Comparison of ENCODE assay signal across 10 cellular contexts in the genomic region with DNA sequence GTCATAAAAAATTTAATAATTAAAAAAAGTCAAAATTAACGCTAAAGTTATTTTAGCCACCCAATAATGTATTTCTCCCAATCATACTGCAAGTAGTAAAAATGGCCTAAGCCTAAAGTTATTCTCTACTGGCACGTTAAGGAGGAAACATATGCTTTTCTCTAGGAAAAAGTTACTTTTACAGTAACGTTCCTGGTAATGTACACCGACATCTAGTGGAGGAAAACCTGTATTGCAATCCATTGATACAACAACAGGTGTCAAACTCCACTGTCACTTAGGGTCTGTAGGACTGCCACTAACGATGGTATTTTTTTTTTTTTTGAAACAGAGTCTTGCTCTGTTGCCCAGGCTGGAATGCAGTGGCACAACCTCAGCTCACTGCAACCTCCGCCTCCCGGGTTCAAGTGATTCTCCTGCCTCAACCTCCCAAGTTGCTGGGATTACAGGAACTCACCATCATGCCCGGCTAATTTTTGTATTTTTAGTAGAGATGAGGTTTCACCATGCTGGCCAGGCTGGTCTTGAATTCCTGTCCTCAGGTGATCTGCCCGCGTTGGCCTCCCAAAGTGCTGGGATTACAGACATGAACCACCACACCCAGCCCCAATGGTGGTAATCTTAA. TPM values are rescaled to one million over a fixed set of nuclear protein-coding genes. Genes with fewer than 3 reads are reported as not detected.
A peak's percentile ranks its signal among the peaks of the same experiment; 100 is the strongest.
DNase-seq lines count a peak whose midpoint lies in the region; TF ChIP-seq lines count a peak whose summit lies in the region.
"Not testable (repeated sequence)": the region's sequence is repeated elsewhere in the genome, so short reads cannot be mapped to it uniquely, and the experiment has no call there.
"Had no signal": no experiment of that assay in that cellular context is flagged by ENCODE, and none has a peak within 500 bp of the region (broad histone marks: within the 10 kb centered on the region; RNA-seq: fewer than 3 reads in every experiment).

No MANE protein-coding gene starts in this region.

- not testable (repeated sequence) for H3K27me3 Mint-ChIP-seq in endothelial cell (ENCODE audit: unreplicated experiment)

- not testable (repeated sequence) for H3K36me3 Mint-ChIP-seq in endothelial cell (ENCODE audit: low read depth, unreplicated experiment)

- H3K36me3 ChIP-seq in kidney epithelial cell (ENCODE audit: control insufficient read depth, insufficient read depth, low read length) = not testable (repeated sequence)

- DNase-seq in Ammon's horn (ENCODE audit: low spot score) (peak; percentile 33), Kasumi-1 (lab: John Stamatoyannopoulos, UW) (peak; percentile 72 to 74), NCI-H748 (lab: John Stamatoyannopoulos, UW; ENCODE audit: unreplicated experiment) (peak; percentile 31)
- DNase-seq in endothelial cell (ENCODE audit: low spot score); kidney epithelial cell (ENCODE audit: low read depth); retinal pigment epithelial cell (ENCODE audit: low read depth): not testable (repeated sequence)

- H3K27ac Mint-ChIP-seq in endothelial cell (ENCODE audit: unreplicated experiment) = not testable (repeated sequence)

- peak; percentile 71 for TF ChIP-seq CTCF in GM12801 (IDR thresholded peaks at IDR 0.05; ENCODE audit: extremely low read depth, insufficient read length)
- peak; percentile 96 for TF ChIP-seq CTCF in VCaP (conservative IDR thresholded peaks at IDR 0.05)
- peak; percentile 76 for TF ChIP-seq CTCF in endothelial cell (IDR thresholded peaks at IDR 0.05; ENCODE audit: unreplicated experiment)
- peak; percentile 73 for TF ChIP-seq CTCF in kidney epithelial cell (IDR thresholded peaks at IDR 0.05; ENCODE audit: insufficient read depth, low read length, poor library complexity, severe bottlenecking)
- peak; percentile 78 for TF ChIP-seq CTCF in retinal pigment epithelial cell (conservative IDR thresholded peaks at IDR 0.05; ENCODE audit: low read depth, low read length)

- not testable (repeated sequence) for H3K4me1 Mint-ChIP-seq in endothelial cell (ENCODE audit: unreplicated experiment)

- not testable (repeated sequence) for H3K27me3 ChIP-seq in kidney epithelial cell (ENCODE audit: control insufficient read depth, insufficient read depth, low read length)

- H3K27ac ChIP-seq in VCaP = not testable (repeated sequence)

- not testable (repeated sequence) for H3K9me3 Mint-ChIP-seq in endothelial cell (ENCODE audit: unreplicated experiment)

- not testable (repeated sequence) for H3K4me3 Mint-ChIP-seq in endothelial cell (ENCODE audit: unreplicated experiment)

- H3K4me3 ChIP-seq in kidney epithelial cell (ENCODE audit: low read depth, low read length); retinal pigment epithelial cell (ENCODE audit: low read length): not testable (repeated sequence)

RNA-seq across cellular contexts. Expression of a gene that starts 13.5 kb away (rescaled TPM):
- not detected for total RNA-seq in endothelial cell (ENCODE audit: unreplicated experiment)
- total RNA-seq in kidney epithelial cell = 2.7 TPM in 1 of 2 replicates, not detected in the other

RNA-seq across cellular contexts. Expression of a gene that starts 46.0 kb away (rescaled TPM):
- total RNA-seq in endothelial cell (ENCODE audit: unreplicated experiment) (not detected), kidney epithelial cell (not detected in 2 replicates)

RNA-seq across cellular contexts. Expression of a gene that starts 47.9 kb away (rescaled TPM):
- not detected for total RNA-seq in endothelial cell (ENCODE audit: unreplicated experiment)
- not detected in 2 replicates for total RNA-seq in kidney epithelial cell
- total RNA-seq: activated T-cell treated with anti-CD3 and anti-CD28 coated beads, Interleukin-2, amount 50 U/mL, for 4 hours; T-helper 17 cell had no signal
